Comparison of ENCODE assay signal across 8 cellular contexts in the genomic region with DNA sequence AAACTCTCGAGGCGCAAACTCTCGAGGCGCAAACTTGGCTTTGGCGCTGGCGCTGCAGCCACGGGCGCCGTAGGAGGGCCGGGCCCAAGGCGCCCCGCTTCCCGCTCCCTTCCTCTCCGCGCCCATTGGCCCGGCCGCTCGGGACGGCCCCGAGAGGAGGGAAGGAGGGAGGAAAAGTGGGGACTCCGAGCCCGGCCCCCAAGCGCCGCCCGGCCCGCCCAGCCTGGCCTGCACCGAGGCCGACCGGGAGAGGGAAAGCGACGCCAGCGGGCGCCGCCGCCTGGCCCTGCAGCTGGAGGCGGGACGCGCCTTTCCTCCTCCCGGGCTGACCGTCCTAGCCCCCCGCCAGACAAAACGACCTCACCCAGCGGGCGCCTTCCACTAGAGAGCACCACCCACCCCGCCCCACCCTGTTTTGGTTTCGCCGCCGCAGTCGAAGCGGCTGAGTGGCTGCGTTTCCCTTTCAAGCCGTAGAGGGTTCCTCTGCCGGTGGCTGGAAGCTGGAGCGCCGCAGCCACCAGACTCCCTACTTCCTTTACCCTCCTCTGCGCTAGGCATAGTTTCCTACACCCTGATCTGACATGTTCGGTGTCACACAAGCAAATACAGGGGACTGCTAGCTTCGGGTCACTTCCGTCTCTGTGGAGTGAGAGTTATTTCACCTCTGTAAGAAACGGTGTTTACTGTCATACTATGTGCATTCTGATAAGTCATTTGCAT. TPM values are rescaled to one million over a fixed set of nuclear protein-coding genes. Genes with fewer than 3 reads are reported as not detected.
DNase-seq lines count a peak whose midpoint lies in the region; ATAC-seq and TF ChIP-seq lines count a peak whose summit lies in the region.

A gene with protein sequence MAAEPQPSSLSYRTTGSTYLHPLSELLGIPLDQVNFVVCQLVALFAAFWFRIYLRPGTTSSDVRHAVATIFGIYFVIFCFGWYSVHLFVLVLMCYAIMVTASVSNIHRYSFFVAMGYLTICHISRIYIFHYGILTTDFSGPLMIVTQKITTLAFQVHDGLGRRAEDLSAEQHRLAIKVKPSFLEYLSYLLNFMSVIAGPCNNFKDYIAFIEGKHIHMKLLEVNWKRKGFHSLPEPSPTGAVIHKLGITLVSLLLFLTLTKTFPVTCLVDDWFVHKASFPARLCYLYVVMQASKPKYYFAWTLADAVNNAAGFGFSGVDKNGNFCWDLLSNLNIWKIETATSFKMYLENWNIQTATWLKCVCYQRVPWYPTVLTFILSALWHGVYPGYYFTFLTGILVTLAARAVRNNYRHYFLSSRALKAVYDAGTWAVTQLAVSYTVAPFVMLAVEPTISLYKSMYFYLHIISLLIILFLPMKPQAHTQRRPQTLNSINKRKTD (minus strand): TSS at position 78 of the 720 bp plus-strand sequence. CDS start 235 bp downstream, outside the sequence.

- no peaks in the 10 kb centered on the region for H3K9me3 Mint-ChIP-seq in activated naive CD8-positive, alpha-beta T cell treated with anti-CD3 and anti-CD28 coated beads, Interleukin-2, amount 50 U/mL, for 24 hours

- 0% methylated on average over 42 to 58 of the region's 60 CpGs for WGBS in heart right ventricle, 2 donors
- under 1% methylated on average over 60 of the region's 60 CpGs for WGBS in urinary bladder

- ATAC-seq in SK-N-SH treated with all-trans-retinoic acid at 6 μM for 48 hours (peak; percentile 99), heart right ventricle (peak; percentile 97 to 100 (median 98))
- peak; percentile 88 for ATAC-seq in activated naive CD8-positive, alpha-beta T cell treated with anti-CD3 and anti-CD28 coated beads, Interleukin-2, amount 50 U/mL, for 24 hours

- H3K27me3 ChIP-seq in heart right ventricle, result no peaks in the 10 kb centered on the region

- peak within 1 kb of the TSS; percentile 63 for H3K4me3 ChIP-seq in HFF-Myc (replicated peaks; ENCODE audit: low read depth, low read length)
- peak within 1 kb of the TSS; percentile 68 to 96 (median 87) for H3K4me3 ChIP-seq in heart right ventricle
- H3K4me3 ChIP-seq in urinary bladder (ENCODE audit: low read depth, low read length), result peak within 1 kb of the TSS; percentile 86

- peak within 1 kb of the TSS; percentile 66 to 94 (median 91) for H3K27ac ChIP-seq in heart right ventricle
- H3K27ac ChIP-seq in urinary bladder (ENCODE audit: low read depth), result peak within 1 kb of the TSS; percentile 94

- TF ChIP-seq CTCF in GM10248 (IDR thresholded peaks at IDR 0.05; ENCODE audit: control extremely low read depth, extremely low read depth, low read depth, missing control alignments) (peak; percentile 15), HFF-Myc (IDR thresholded peaks at IDR 0.05; ENCODE audit: low read depth, low read length, missing control alignments) (no peak), heart right ventricle (IDR thresholded peaks at IDR 0.05) (peak in 4 of 9 donors; percentile 20 to 53 (median 50))

- H3K27ac Mint-ChIP-seq in activated naive CD8-positive, alpha-beta T cell treated with anti-CD3 and anti-CD28 coated beads, Interleukin-2, amount 50 U/mL, for 24 hours, result peak within 1 kb of the TSS; percentile 85

- CTCF ChIA-PET in GM10248 (lab: Yijun Ruan, JAX), result interaction anchor here (0.9 to 1.7 kb wide), 6 partner anchors 10 to 88 kb away, joined by 3 to 4 read pairs (median 4); no protein-coding TSS in a partner anchor

- H3K4me1 ChIP-seq in heart right ventricle (peaks cover 2 to 56% (median 32%) of the 10 kb centered on the region in 9 donors), urinary bladder (ENCODE audit: insufficient read depth) (peaks cover 2% of the 10 kb centered on the region)

- DNase-seq in GM10248 (ENCODE audit: extremely low spot score) (peak; percentile 86), HFF-Myc (ENCODE audit: extremely low read depth, low read depth) (peak; percentile 33), MV-4-11 (lab: John Stamatoyannopoulos, UW) (peak; percentile 85), heart right ventricle (peak; percentile 92 to 95), posterior vena cava (ENCODE audit: low spot score) (peak; percentile 97)
- DNase-seq in activated naive CD8-positive, alpha-beta T cell treated with anti-CD3 and anti-CD28 coated beads, Interleukin-2, amount 50 U/mL, for 24 hours, result peak; percentile 74

- POLR2A ChIA-PET in GM10248 (lab: Yijun Ruan, JAX), result interaction anchor here (0.5 to 0.7 kb wide), 2 partner anchors 321 kb away, joined by 3 read pairs; no protein-coding TSS in a partner anchor

- H3K36me3 ChIP-seq in heart right ventricle, result no peaks in the 10 kb centered on the region
- H3K36me3 ChIP-seq in urinary bladder (ENCODE audit: insufficient read depth), result no peaks in the 10 kb centered on the region

- H3K27me3 Mint-ChIP-seq in activated naive CD8-positive, alpha-beta T cell treated with anti-CD3 and anti-CD28 coated beads, Interleukin-2, amount 50 U/mL, for 24 hours, result peaks cover 5% of the 10 kb centered on the region

- intact Hi-C loops in heart right ventricle (cut with DNase I), result loop anchor here in 8 of 10 donors (2.0 to 10.0 kb wide), 12 partner anchors 35 to 1950 kb away; partner anchors contain the start of genes E2F3 (in 4 of the 8) and DEK (in 1 of the 8)
- intact Hi-C loops in posterior vena cava (cut with DNase I), result loop anchor here (5.0 kb wide), 1 partner anchor 85 kb away; no protein-coding TSS in a partner anchor

- no peaks in the 10 kb centered on the region for H3K36me3 Mint-ChIP-seq in activated naive CD8-positive, alpha-beta T cell treated with anti-CD3 and anti-CD28 coated beads, Interleukin-2, amount 50 U/mL, for 24 hours (ENCODE audit: low read depth)

- peak within 1 kb of the TSS; percentile 84 for H3K4me3 Mint-ChIP-seq in activated naive CD8-positive, alpha-beta T cell treated with anti-CD3 and anti-CD28 coated beads, Interleukin-2, amount 50 U/mL, for 24 hours

- no peaks in the 10 kb centered on the region for H3K9me3 ChIP-seq in heart right ventricle

- H3K4me1 Mint-ChIP-seq in activated naive CD8-positive, alpha-beta T cell treated with anti-CD3 and anti-CD28 coated beads, Interleukin-2, amount 50 U/mL, for 24 hours, result peaks cover 41% of the 10 kb centered on the region

TF ChIP-seq in SK-N-SH treated with all-trans-retinoic acid at 6 μM for 48 hours, 23 proteins besides CTCF, POLR2A, EP300 and RAD21:
- TF ChIP-seq, protein P1, sequence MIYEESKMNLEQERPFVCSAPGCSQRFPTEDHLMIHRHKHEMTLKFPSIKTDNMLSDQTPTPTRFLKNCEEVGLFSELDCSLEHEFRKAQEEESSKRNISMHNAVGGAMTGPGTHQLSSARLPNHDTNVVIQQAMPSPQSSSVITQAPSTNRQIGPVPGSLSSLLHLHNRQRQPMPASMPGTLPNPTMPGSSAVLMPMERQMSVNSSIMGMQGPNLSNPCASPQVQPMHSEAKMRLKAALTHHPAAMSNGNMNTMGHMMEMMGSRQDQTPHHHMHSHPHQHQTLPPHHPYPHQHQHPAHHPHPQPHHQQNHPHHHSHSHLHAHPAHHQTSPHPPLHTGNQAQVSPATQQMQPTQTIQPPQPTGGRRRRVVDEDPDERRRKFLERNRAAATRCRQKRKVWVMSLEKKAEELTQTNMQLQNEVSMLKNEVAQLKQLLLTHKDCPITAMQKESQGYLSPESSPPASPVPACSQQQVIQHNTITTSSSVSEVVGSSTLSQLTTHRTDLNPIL (CRISPR knock-in tag; IDR thresholded peaks at IDR 0.05; ENCODE audit: low read depth), result no peak
- TF ChIP-seq, protein P2, sequence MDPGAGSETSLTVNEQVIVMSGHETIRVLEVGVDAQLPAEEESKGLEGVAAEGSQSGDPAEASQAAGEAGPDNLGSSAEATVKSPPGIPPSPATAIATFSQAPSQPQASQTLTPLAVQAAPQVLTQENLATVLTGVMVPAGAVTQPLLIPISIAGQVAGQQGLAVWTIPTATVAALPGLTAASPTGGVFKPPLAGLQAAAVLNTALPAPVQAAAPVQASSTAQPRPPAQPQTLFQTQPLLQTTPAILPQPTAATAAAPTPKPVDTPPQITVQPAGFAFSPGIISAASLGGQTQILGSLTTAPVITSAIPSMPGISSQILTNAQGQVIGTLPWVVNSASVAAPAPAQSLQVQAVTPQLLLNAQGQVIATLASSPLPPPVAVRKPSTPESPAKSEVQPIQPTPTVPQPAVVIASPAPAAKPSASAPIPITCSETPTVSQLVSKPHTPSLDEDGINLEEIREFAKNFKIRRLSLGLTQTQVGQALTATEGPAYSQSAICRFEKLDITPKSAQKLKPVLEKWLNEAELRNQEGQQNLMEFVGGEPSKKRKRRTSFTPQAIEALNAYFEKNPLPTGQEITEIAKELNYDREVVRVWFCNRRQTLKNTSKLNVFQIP (CRISPR knock-in tag; IDR thresholded peaks at IDR 0.05; ENCODE audit: borderline replicate concordance, low read depth), result no peak
- TF ChIP-seq ZNF8 (CRISPR knock-in tag; IDR thresholded peaks at IDR 0.05), result no peak
- TF ChIP-seq SNAI2 (CRISPR knock-in tag; IDR thresholded peaks at IDR 0.05), result no peak
- no peak for TF ChIP-seq PATZ1 (CRISPR knock-in tag; IDR thresholded peaks at IDR 0.05; ENCODE audit: borderline replicate concordance)
- TF ChIP-seq ZNF565 (CRISPR knock-in tag; conservative IDR thresholded peaks at IDR 0.05; ENCODE audit: low read depth), result no peak
- no peak for TF ChIP-seq BACH2 (CRISPR knock-in tag; IDR thresholded peaks at IDR 0.05; ENCODE audit: borderline replicate concordance)

RNA-seq across cellular contexts. Expression of the gene that starts here (rescaled TPM):
- total RNA-seq in heart right ventricle, result 1 to 10 TPM; 1.9 to 7.9 (median 3.9) TPM
- 1 to 10 TPM; 1.5 to 3.7 TPM for polyA plus RNA-seq in heart right ventricle
- 1 to 10 TPM; 6.1 to 8.7 TPM for total RNA-seq in posterior vena cava
- 30.3 TPM for total RNA-seq in urinary bladder
- 9.2 TPM for polyA plus RNA-seq in urinary bladder

Comparison
In these comparisons a context has a peak if more than half of its experiments do, and no peak if none do; other contexts are left out.
1. Peak in every context shown above with its lines: DNase-seq, ATAC-seq, H3K4me3 ChIP-seq and H3K27ac ChIP-seq.
2. DNase-seq: peak in every context shown above with its lines; median percentile 97 in posterior vena cava; 94 in heart right ventricle; 86 in GM10248; 85 in MV-4-11; 74 in activated naive CD8-positive, alpha-beta T cell treated with anti-CD3 and anti-CD28 coated beads, Interleukin-2, amount 50 U/mL, for 24 hours; 33 in HFF-Myc.